ENCODE assay signal across 11 cellular contexts in genomic region chr2:101745711-101746694, GRCh38. TPM values are rescaled to one million over a fixed set of nuclear protein-coding genes. Genes with fewer than 3 reads are reported as not detected.
DNase-seq lines count a peak whose midpoint lies in the region; ATAC-seq and TF ChIP-seq lines count a peak whose summit lies in the region.
"Had no signal": no experiment of that assay in that cellular context is flagged by ENCODE, and none has a peak within 500 bp of the region (broad histone marks: within the 10 kb centered on the region; RNA-seq: fewer than 3 reads in every experiment).

No MANE protein-coding gene starts in this region.

- peak in 1 of 2 donors; percentile 64 for ATAC-seq in activated T-cell treated with anti-CD3 and anti-CD28 coated beads, Interleukin-2, amount 50 U/mL, for 72 hours (replicated peaks in 1 of 2)
- ATAC-seq in activated B cell treated with CpG ODN at 0.5 μM for 24 hours (ENCODE audit: low read depth) (no peak), GM21825 (IDR thresholded peaks at IDR 0.05; ENCODE audit: unreplicated experiment) (no peak)

- intact Hi-C loops in activated B cell treated with CpG ODN at 0.5 μM for 24 hours (cut with micrococcal nuclease): no loop called here

- CTCF ChIA-PET in activated B cell treated with CpG ODN at 0.5 μM for 24 hours (lab: Charles Lee): interaction anchor here (1.4 kb wide), 1 partner anchor 21 kb away, joined by 3 read pairs; no protein-coding TSS in a partner anchor

- peaks cover 0 to 2% of the 10 kb centered on the region in 2 donors for H3K36me3 Mint-ChIP-seq in activated T-cell treated with anti-CD3 and anti-CD28 coated beads, Interleukin-2, amount 50 U/mL, for 72 hours (ENCODE audit: insufficient read depth in 2 of 2)
- H3K36me3 Mint-ChIP-seq in activated B cell treated with CpG ODN at 0.5 μM for 24 hours (ENCODE audit: low read depth) (peaks cover 14% of the 10 kb centered on the region), glutamatergic neuron (ENCODE audit: unreplicated experiment) (no peaks in the 10 kb centered on the region)

- no peaks in the 10 kb centered on the region for H3K9me3 Mint-ChIP-seq in activated T-cell treated with anti-CD3 and anti-CD28 coated beads, Interleukin-2, amount 50 U/mL, for 72 hours
- H3K9me3 Mint-ChIP-seq in activated B cell treated with CpG ODN at 0.5 μM for 24 hours (no peaks in the 10 kb centered on the region), glutamatergic neuron (ENCODE audit: unreplicated experiment) (peaks cover 14% of the 10 kb centered on the region)

- POLR2A ChIA-PET in activated B cell treated with CpG ODN at 0.5 μM for 24 hours (lab: Charles Lee): interaction anchor here (0.6 to 1.2 kb wide), 8 partner anchors 17 to 1718 kb away, joined by 3 to 5 read pairs (median 4); no protein-coding TSS in a partner anchor

- H3K27ac ChIP-seq in substantia nigra (ENCODE audit: low read depth, low read length, poor library complexity, severe bottlenecking): peak overlapping the region; percentile 74
- H3K27ac ChIP-seq: C4-2B had no signal

- peaks cover 65% of the 10 kb centered on the region for H3K4me1 Mint-ChIP-seq in activated T-cell treated with anti-CD3 and anti-CD28 coated beads, Interleukin-2, amount 50 U/mL, for 72 hours (ENCODE audit: low read depth)
- H3K4me1 Mint-ChIP-seq in activated B cell treated with CpG ODN at 0.5 μM for 24 hours: peaks cover 79% of the 10 kb centered on the region
- peaks cover 54% of the 10 kb centered on the region for H3K4me1 Mint-ChIP-seq in glutamatergic neuron (ENCODE audit: low read depth, unreplicated experiment)

- DNase-seq in activated T-cell treated with anti-CD3 and anti-CD28 coated beads, Interleukin-2, amount 50 U/mL, for 72 hours: no peak
- no peak for DNase-seq in activated T-cell treated with anti-CD3 and anti-CD28 coated beads, Interleukin-2, amount 50 U/mL, for 48 hours
- no peak for DNase-seq in activated B cell treated with CpG ODN at 0.5 μM for 24 hours
- DNase-seq in glutamatergic neuron: no peak
- DNase-seq in substantia nigra (lab: John Stamatoyannopoulos, UW): no peak
- no peak for DNase-seq in activated CD8-positive, alpha-beta memory T cell treated with anti-CD3 and anti-CD28 coated beads, Interleukin-2, amount 50 U/mL, for 4 hours
- no peak for DNase-seq in SIG-M5 treated with dmso at 0.1 percent for 504 hours (lab: John Stamatoyannopoulos, UW; ENCODE audit: unreplicated experiment)
- DNase-seq: activated effector memory CD4-positive, alpha-beta T cell treated with Interleukin-2 at 50 U/mL for 16 hours; left cardiac atrium had no signal

- no peaks in the 10 kb centered on the region for H3K27me3 Mint-ChIP-seq in activated T-cell treated with anti-CD3 and anti-CD28 coated beads, Interleukin-2, amount 50 U/mL, for 72 hours (ENCODE audit: low read depth)
- no peaks in the 10 kb centered on the region for H3K27me3 Mint-ChIP-seq in activated B cell treated with CpG ODN at 0.5 μM for 24 hours
- H3K27me3 Mint-ChIP-seq in glutamatergic neuron (ENCODE audit: unreplicated experiment): peaks cover 7% of the 10 kb centered on the region

- peak overlapping the region; percentile 27 to 59 for H3K4me3 Mint-ChIP-seq in activated T-cell treated with anti-CD3 and anti-CD28 coated beads, Interleukin-2, amount 50 U/mL, for 72 hours
- H3K4me3 Mint-ChIP-seq in activated B cell treated with CpG ODN at 0.5 μM for 24 hours (no peak overlapping the region), glutamatergic neuron (ENCODE audit: unreplicated experiment) (peak overlapping the region; percentile 48)

- TF ChIP-seq CTCF in activated B cell treated with CpG ODN at 0.5 μM for 24 hours (IDR thresholded peaks at IDR 0.05): no peak
- TF ChIP-seq CTCF in glutamatergic neuron (IDR thresholded peaks at IDR 0.05; ENCODE audit: partially characterized antibody, unreplicated experiment): no peak

- H3K27ac Mint-ChIP-seq in activated T-cell treated with anti-CD3 and anti-CD28 coated beads, Interleukin-2, amount 50 U/mL, for 72 hours: peak overlapping the region; percentile 47
- H3K27ac Mint-ChIP-seq in activated B cell treated with CpG ODN at 0.5 μM for 24 hours (peak overlapping the region; percentile 30), glutamatergic neuron (ENCODE audit: unreplicated experiment) (no peak overlapping the region)

RNA-seq across cellular contexts. Expression of gene MAP4K4, which starts 48.5 kb away (rescaled TPM):
- total RNA-seq in activated T-cell treated with anti-CD3 and anti-CD28 coated beads, Interleukin-2, amount 50 U/mL, for 72 hours: 10 to 100 TPM; 72.1 to 85.1 TPM
- total RNA-seq in activated B cell treated with CpG ODN at 0.5 μM for 24 hours: 211 and 232 TPM in 2 replicates
- 756 TPM for total RNA-seq in glutamatergic neuron (ENCODE audit: unreplicated experiment)
